In genomic region chr11:2995893-2996554, GRCh38 we compare ENCODE assay signal across 14 cellular contexts. TPM values are rescaled to one million over a fixed set of nuclear protein-coding genes. Genes with fewer than 3 reads are reported as not detected.
DNase-seq lines count a peak whose midpoint lies in the region; ATAC-seq and TF ChIP-seq lines count a peak whose summit lies in the region.
"Had no signal": no experiment of that assay in that cellular context is flagged by ENCODE, and none has a peak within 500 bp of the region (broad histone marks: within the 10 kb centered on the region; RNA-seq: fewer than 3 reads in every experiment).

No MANE protein-coding gene starts in this region.

- no peak for TF ChIP-seq CTCF in activated CD8-positive, alpha-beta T cell treated with anti-CD3 and anti-CD28 coated beads for 36 hours (IDR thresholded peaks at IDR 0.05)
- TF ChIP-seq CTCF in WTC11 (IDR thresholded peaks at IDR 0.05) (no peak), gastrocnemius medialis (IDR thresholded peaks at IDR 0.05 in 4 of 5, conservative IDR thresholded peaks at IDR 0.05 in 1 of 5) (no peak)

- no peak overlapping the region for H3K4me3 Mint-ChIP-seq in activated CD8-positive, alpha-beta T cell treated with anti-CD3 and anti-CD28 coated beads, Interleukin-2, amount 10 ng/mL, durations not matched to agents 7 days and 5 days
- no peak overlapping the region for H3K4me3 Mint-ChIP-seq in activated CD8-positive, alpha-beta T cell treated with anti-CD3 and anti-CD28 coated beads for 36 hours
- H3K4me3 Mint-ChIP-seq in WTC11 = no peak overlapping the region

- H4K91ac ChIP-seq in mesenchymal stem cell (ENCODE audit: low read length) = no peak overlapping the region

- no peaks in the 10 kb centered on the region for H3K27me3 Mint-ChIP-seq in activated CD8-positive, alpha-beta T cell treated with anti-CD3 and anti-CD28 coated beads, Interleukin-2, amount 10 ng/mL, durations not matched to agents 7 days and 5 days (ENCODE audit: low read depth)
- no peaks in the 10 kb centered on the region for H3K27me3 Mint-ChIP-seq in activated CD8-positive, alpha-beta T cell treated with anti-CD3 and anti-CD28 coated beads for 36 hours
- no peaks in the 10 kb centered on the region; the same call in 1 of the 2 replicates for H3K27me3 Mint-ChIP-seq in WTC11 (ENCODE audit: low read depth)

- H3K36me3 ChIP-seq in mesenchymal stem cell (ENCODE audit: control insufficient read depth in 1 of 2, insufficient read depth in 2 of 2, low read depth in 1 of 2, low read length in 2 of 2) (peaks cover 11 to 27% of the 10 kb centered on the region in 2 experiments), gastrocnemius medialis (peaks cover 0 to 9% of the 10 kb centered on the region in 2 donors), mesendoderm (ENCODE audit: control insufficient read depth, insufficient read depth, low read length) (peaks cover 9% of the 10 kb centered on the region)

- 90% methylated on average over 14 of the region's 14 CpGs for WGBS in mesenchymal stem cell
- no CpG with 5 or more reads among the region's 14 CpGs for WGBS in mesendoderm (ENCODE audit: extremely low coverage, insufficient coverage, low lambda C conversion rate)

- no peak overlapping the region for H3K4me3 ChIP-seq in mesenchymal stem cell (ENCODE audit: insufficient read depth in 1 of 2, low read depth in 1 of 2, low read length in 2 of 2)
- no peak overlapping the region for H3K4me3 ChIP-seq in gastrocnemius medialis
- no peak overlapping the region for H3K4me3 ChIP-seq in mesendoderm (ENCODE audit: low read length)

- no peak overlapping the region for H3K18ac ChIP-seq in mesenchymal stem cell (ENCODE audit: low read depth in 1 of 2, low read length in 2 of 2)
- no peak overlapping the region for H3K18ac ChIP-seq in mesendoderm (ENCODE audit: low read length)

- H3K27ac ChIP-seq in mesenchymal stem cell (ENCODE audit: low read length, poor library complexity, severe bottlenecking) = no peak overlapping the region
- peak overlapping the region in 2 of 4 donors; percentile 18 to 19 for H3K27ac ChIP-seq in gastrocnemius medialis
- no peak overlapping the region for H3K27ac ChIP-seq in mesendoderm (ENCODE audit: low read depth, low read length)
- H3K27ac ChIP-seq: C4-2B had no signal

- CTCF ChIA-PET in activated CD8-positive, alpha-beta T cell treated with anti-CD3 and anti-CD28 coated beads, Interleukin-2, amount 10 ng/mL, durations not matched to agents 7 days and 5 days (lab: Charles Lee) = interaction anchor here (1.1 kb wide), 1 partner anchor 11 kb away, joined by 4 read pairs; no protein-coding TSS in a partner anchor
- CTCF ChIA-PET in activated CD8-positive, alpha-beta T cell treated with anti-CD3 and anti-CD28 coated beads for 36 hours (lab: Charles Lee) = interaction anchor here (1.3 to 2.0 kb wide), 4 partner anchors 18 to 25 kb away, joined by 3 to 7 read pairs (median 4); no protein-coding TSS in a partner anchor
- CTCF ChIA-PET in WTC11 (lab: Charles Lee) = interaction anchor here (1.0 to 2.8 kb wide), 5 partner anchors 11 to 97 kb away, joined by 3 to 10 read pairs (median 4); partner anchors contain the start of gene CARS1

- no peaks in the 10 kb centered on the region for H3K9me3 Mint-ChIP-seq in activated CD8-positive, alpha-beta T cell treated with anti-CD3 and anti-CD28 coated beads, Interleukin-2, amount 10 ng/mL, durations not matched to agents 7 days and 5 days (ENCODE audit: insufficient read depth)
- no peaks in the 10 kb centered on the region for H3K9me3 Mint-ChIP-seq in activated CD8-positive, alpha-beta T cell treated with anti-CD3 and anti-CD28 coated beads for 36 hours
- H3K9me3 Mint-ChIP-seq in WTC11 = no peaks in the 10 kb centered on the region

- H3K23ac ChIP-seq in mesenchymal stem cell (ENCODE audit: low read length in 2 of 2) (no peak overlapping the region), mesendoderm (ENCODE audit: low read length) (no peak overlapping the region)

- POLR2A ChIA-PET in activated CD8-positive, alpha-beta T cell treated with anti-CD3 and anti-CD28 coated beads, Interleukin-2, amount 10 ng/mL, durations not matched to agents 7 days and 5 days (lab: Charles Lee) = interaction anchor here (0.8 to 2.2 kb wide), 2 partner anchors 11 to 49 kb away, joined by 3 to 9 read pairs; no protein-coding TSS in a partner anchor
- POLR2A ChIA-PET in activated CD8-positive, alpha-beta T cell treated with anti-CD3 and anti-CD28 coated beads for 36 hours (lab: Charles Lee) = interaction anchor here (0.8 to 2.3 kb wide), 2 partner anchors 10 to 11 kb away, joined by 7 to 11 read pairs; no protein-coding TSS in a partner anchor
- POLR2A ChIA-PET in WTC11 (lab: Charles Lee) = no interaction called here

- no peak for TF ChIP-seq POLR2A in gastrocnemius medialis (IDR thresholded peaks at IDR 0.05)

- no peak overlapping the region for H2AFZ ChIP-seq in mesenchymal stem cell (ENCODE audit: low read depth, low read length)

- ATAC-seq in activated CD8-positive, alpha-beta T cell treated with anti-CD3 and anti-CD28 coated beads, Interleukin-2, amount 10 ng/mL, durations not matched to agents 7 days and 5 days = no peak
- no peak for ATAC-seq in activated CD8-positive, alpha-beta T cell treated with anti-CD3 and anti-CD28 coated beads for 36 hours
- ATAC-seq in WTC11 = no peak
- ATAC-seq in gastrocnemius medialis = peak; percentile 30 to 51
- ATAC-seq in HG02970 (IDR thresholded peaks at IDR 0.05; ENCODE audit: low FRiP score, unreplicated experiment) = no peak
- ATAC-seq: Panc1 had no signal

- H3K9ac ChIP-seq in mesenchymal stem cell (ENCODE audit: low read length) (no peak overlapping the region), mesendoderm (ENCODE audit: low read length) (no peak overlapping the region)

- no peak for DNase-seq in activated CD8-positive, alpha-beta T cell treated with anti-CD3 and anti-CD28 coated beads, Interleukin-2, amount 10 ng/mL, durations not matched to agents 7 days and 5 days
- DNase-seq in activated CD8-positive, alpha-beta T cell treated with anti-CD3 and anti-CD28 coated beads for 36 hours = no peak
- DNase-seq in WTC11 (ENCODE audit: low spot score) (no peak), mesenchymal stem cell (no peak), gastrocnemius medialis (peak; percentile 40 to 65), mesendoderm (no peak), NCI-H1048 (lab: John Stamatoyannopoulos, UW) (no peak)
- DNase-seq: MV-4-11, NCI-H1436, NCI-H2029 treated with DMSO at 0.1 percent for 48 hours, NCI-H510A had no signal

- H3K36me3 Mint-ChIP-seq in activated CD8-positive, alpha-beta T cell treated with anti-CD3 and anti-CD28 coated beads, Interleukin-2, amount 10 ng/mL, durations not matched to agents 7 days and 5 days (ENCODE audit: low read depth) = peaks cover 25% of the 10 kb centered on the region
- peaks cover 11% of the 10 kb centered on the region for H3K36me3 Mint-ChIP-seq in activated CD8-positive, alpha-beta T cell treated with anti-CD3 and anti-CD28 coated beads for 36 hours (ENCODE audit: low read depth)
- peaks cover 6% of the 10 kb centered on the region for H3K36me3 Mint-ChIP-seq in WTC11

- H2BK15ac ChIP-seq in mesenchymal stem cell (ENCODE audit: low read depth, poor library complexity, severe bottlenecking) (no peak overlapping the region), mesendoderm (replicated peaks; ENCODE audit: low read depth) (no peak overlapping the region)

- H3K27ac Mint-ChIP-seq in activated CD8-positive, alpha-beta T cell treated with anti-CD3 and anti-CD28 coated beads, Interleukin-2, amount 10 ng/mL, durations not matched to agents 7 days and 5 days = peak overlapping the region; percentile 73
- no peak overlapping the region for H3K27ac Mint-ChIP-seq in activated CD8-positive, alpha-beta T cell treated with anti-CD3 and anti-CD28 coated beads for 36 hours
- H3K27ac Mint-ChIP-seq in WTC11 = peak overlapping the region; percentile 53

- H3K79me1 ChIP-seq in mesenchymal stem cell (replicated peaks; ENCODE audit: low read length, poor library complexity, severe bottlenecking) = peaks cover 2% of the 10 kb centered on the region
- peaks cover 2% of the 10 kb centered on the region for H3K79me1 ChIP-seq in mesendoderm (ENCODE audit: low read length)

- H3K56ac ChIP-seq in mesendoderm (ENCODE audit: low read length) = no peak overlapping the region

- H3K4me2 ChIP-seq in mesenchymal stem cell (ENCODE audit: low read length, poor library complexity, severe bottlenecking) = no peak overlapping the region
- no peak overlapping the region for H3K4me2 ChIP-seq in mesendoderm (ENCODE audit: low read length)

- H3K79me2 ChIP-seq in mesendoderm (ENCODE audit: control insufficient read depth, insufficient read depth, low read length) = peaks cover 8% of the 10 kb centered on the region

- intact Hi-C loops in activated CD8-positive, alpha-beta T cell treated with anti-CD3 and anti-CD28 coated beads for 36 hours (cut with micrococcal nuclease) = no loop called here
- intact Hi-C loops in gastrocnemius medialis (cut with DNase I; ENCODE audit: low total_unique reads) = no loop called here

- H3K4ac ChIP-seq in mesenchymal stem cell (ENCODE audit: low read depth in 1 of 2, low read length in 2 of 2) (no peak overlapping the region), mesendoderm (ENCODE audit: low read depth, low read length) (no peak overlapping the region)

- in situ Hi-C loops in gastrocnemius medialis (cut with MboI; ENCODE audit: low sequenced_read_pairs in 4 of 4) = no loop called here

- no peak overlapping the region for H4K8ac ChIP-seq in mesenchymal stem cell (ENCODE audit: low read length)
- no peak overlapping the region for H4K8ac ChIP-seq in mesendoderm (ENCODE audit: low read depth, low read length)

- no peak overlapping the region for H2BK12ac ChIP-seq in mesenchymal stem cell (ENCODE audit: low read length in 2 of 2)

- no peak overlapping the region for H2BK5ac ChIP-seq in mesenchymal stem cell (ENCODE audit: low read depth, low read length, poor library complexity, severe bottlenecking)
- H2BK5ac ChIP-seq in mesendoderm (ENCODE audit: low read length) = no peak overlapping the region

- peak overlapping the region; percentile 49 for H2AK5ac ChIP-seq in mesenchymal stem cell (ENCODE audit: low read length, severe bottlenecking)
- H2AK5ac ChIP-seq in mesendoderm (ENCODE audit: low read length) = no peak overlapping the region

- H2BK120ac ChIP-seq in mesenchymal stem cell (ENCODE audit: low read depth, low read length) (no peak overlapping the region), mesendoderm (ENCODE audit: low read depth, low read length) (no peak overlapping the region)

- H3K9me3 ChIP-seq in mesenchymal stem cell (ENCODE audit: control insufficient read depth, low read length) (no peaks in the 10 kb centered on the region), gastrocnemius medialis (no peaks in the 10 kb centered on the region)

- H3K4me1 Mint-ChIP-seq in activated CD8-positive, alpha-beta T cell treated with anti-CD3 and anti-CD28 coated beads, Interleukin-2, amount 10 ng/mL, durations not matched to agents 7 days and 5 days (ENCODE audit: low read depth) = peaks cover 4% of the 10 kb centered on the region
- H3K4me1 Mint-ChIP-seq in activated CD8-positive, alpha-beta T cell treated with anti-CD3 and anti-CD28 coated beads for 36 hours (ENCODE audit: low read depth) = no peaks in the 10 kb centered on the region
- peaks cover 7% of the 10 kb centered on the region for H3K4me1 Mint-ChIP-seq in WTC11

- H3K4me1 ChIP-seq in mesenchymal stem cell (ENCODE audit: control insufficient read depth, insufficient read depth, low read depth, low read length) (peaks cover 23% of the 10 kb centered on the region), gastrocnemius medialis (peaks cover 13 to 25% of the 10 kb centered on the region in 2 donors), mesendoderm (ENCODE audit: control insufficient read depth, low read depth, low read length) (no peaks in the 10 kb centered on the region)

- no peak overlapping the region for H3K14ac ChIP-seq in mesenchymal stem cell (ENCODE audit: low read length in 2 of 2)

- no peaks in the 10 kb centered on the region for H3K27me3 ChIP-seq in mesenchymal stem cell (ENCODE audit: control insufficient read depth in 1 of 2, insufficient read depth in 1 of 2, low read length in 2 of 2)
- H3K27me3 ChIP-seq in gastrocnemius medialis = no peaks in the 10 kb centered on the region
- no peaks in the 10 kb centered on the region for H3K27me3 ChIP-seq in mesendoderm (ENCODE audit: insufficient read depth, low read length, poor library complexity)

- H4K5ac ChIP-seq in mesendoderm (ENCODE audit: low read length) = no peak overlapping the region

RNA-seq across cellular contexts. Expression of gene NAP1L4, which starts 3.9 kb away (rescaled TPM):
- 100 to 1,000 TPM; 287 to 300 TPM for total RNA-seq in activated CD8-positive, alpha-beta T cell treated with anti-CD3 and anti-CD28 coated beads, Interleukin-2, amount 10 ng/mL, durations not matched to agents 7 days and 5 days
- 100 to 1,000 TPM; 212 to 223 TPM for total RNA-seq in activated CD8-positive, alpha-beta T cell treated with anti-CD3 and anti-CD28 coated beads for 36 hours
- total RNA-seq in WTC11 (2021) (160 to 189 TPM (median 181 TPM) in 3 replicates), gastrocnemius medialis (100 to 1,000 TPM in 3 of 4 donors, 10 to 100 TPM in 1; 86.4 to 123 (median 111) TPM)
- polyA plus RNA-seq in mesenchymal stem cell (2013, experiment 1 of 2) = 67.4 TPM
- 68.8 TPM for polyA plus RNA-seq in mesenchymal stem cell (2013, experiment 2 of 2)
- 166 TPM for polyA plus RNA-seq in mesendoderm (2013, experiment 1 of 2)
- polyA plus RNA-seq in mesendoderm (2013, experiment 2 of 2) = 172 TPM

Comparison
In these comparisons a context has a peak if more than half of its experiments do, and no peak if none do; other contexts are left out.
1. ATAC-seq: peak in gastrocnemius medialis (2 of 2); none in activated CD8-positive, alpha-beta T cell treated with anti-CD3 and anti-CD28 coated beads, Interleukin-2, amount 10 ng/mL, durations not matched to agents 7 days and 5 days (single experiment), activated CD8-positive, alpha-beta T cell treated with anti-CD3 and anti-CD28 coated beads for 36 hours (single experiment), WTC11 (single experiment) and HG02970 (single experiment).
2. DNase-seq: peak in gastrocnemius medialis (2 of 2); none in activated CD8-positive, alpha-beta T cell treated with anti-CD3 and anti-CD28 coated beads, Interleukin-2, amount 10 ng/mL, durations not matched to agents 7 days and 5 days (single experiment), activated CD8-positive, alpha-beta T cell treated with anti-CD3 and anti-CD28 coated beads for 36 hours (single experiment), WTC11 (single experiment), mesenchymal stem cell (single experiment), mesendoderm (single experiment) and NCI-H1048 (single experiment).